Comparison of ENCODE assay signal across 7 cellular contexts in the genomic region with DNA sequence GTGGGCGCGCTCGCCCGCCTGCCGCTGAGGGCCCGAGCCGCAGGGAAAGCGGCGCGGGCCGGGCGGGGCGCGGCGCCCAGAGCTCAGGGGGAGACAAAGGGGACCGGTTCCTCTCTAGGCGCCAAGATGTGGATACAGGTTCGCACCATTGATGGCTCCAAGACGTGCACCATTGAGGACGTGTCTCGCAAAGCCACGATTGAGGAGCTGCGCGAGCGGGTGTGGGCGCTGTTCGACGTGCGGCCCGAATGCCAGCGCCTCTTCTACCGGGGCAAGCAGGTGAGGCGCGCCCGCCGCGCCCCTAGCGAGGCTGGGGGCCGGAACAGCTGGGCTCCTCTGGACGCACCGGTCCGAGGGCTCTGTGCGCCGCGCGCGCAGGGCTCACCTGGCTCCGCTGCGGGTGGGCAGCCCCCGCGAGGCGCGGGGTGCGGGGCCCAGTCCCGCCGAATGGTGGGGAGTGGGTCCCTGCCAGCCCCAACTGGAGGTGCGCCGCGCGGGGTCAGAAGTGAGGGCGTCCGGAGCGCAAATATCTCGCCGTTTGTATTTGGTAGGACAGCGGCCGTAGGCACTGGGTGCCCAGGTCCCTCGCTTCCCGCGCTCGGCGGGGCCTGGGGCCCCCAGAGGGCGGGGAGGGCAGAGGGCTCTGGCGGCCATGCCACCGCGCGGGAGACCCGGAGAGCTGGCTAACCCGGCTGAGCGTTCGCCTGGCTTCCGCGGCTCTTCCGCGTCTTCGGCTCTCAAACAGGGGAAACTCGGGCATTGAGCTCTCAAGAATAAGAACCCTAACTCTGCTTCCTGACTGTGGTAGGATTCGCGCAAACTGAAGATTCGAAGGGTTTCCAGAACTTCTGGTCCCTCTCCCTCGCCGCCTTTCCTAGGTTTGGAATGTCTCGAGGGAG. TPM values are rescaled to one million over a fixed set of nuclear protein-coding genes. Genes with fewer than 3 reads are reported as not detected.
A peak's percentile ranks its signal among the peaks of the same experiment; 100 is the strongest.
DNase-seq lines count a peak whose midpoint lies in the region; ATAC-seq and TF ChIP-seq lines count a peak whose summit lies in the region.

No MANE protein-coding gene starts in this region.

- ATAC-seq in GM18861 (IDR thresholded peaks at IDR 0.05; ENCODE audit: unreplicated experiment): peak; percentile 3
- ATAC-seq in HG02798 (IDR thresholded peaks at IDR 0.05; ENCODE audit: poor library complexity, unreplicated experiment): peak; percentile 12
- ATAC-seq in foreskin keratinocyte: peak; percentile 25

- H3K4me3 ChIP-seq in neutrophil (ENCODE audit: low read depth in 1 of 2, low read length in 1 of 2) (peak overlapping the region; percentile 88), uterus (peak overlapping the region; percentile 64 to 77)

- H3K4me1 ChIP-seq in foreskin keratinocyte: peaks cover 8% of the 10 kb centered on the region
- H3K4me1 ChIP-seq in neutrophil (ENCODE audit: control insufficient read depth in 1 of 2, insufficient read depth in 1 of 2, low read depth in 1 of 2, low read length in 1 of 2): peaks cover 43 to 44% of the 10 kb centered on the region in 2 experiments
- no peaks in the 10 kb centered on the region for H3K4me1 ChIP-seq in uterus

- no peak for TF ChIP-seq CTCF in foreskin keratinocyte (conservative IDR thresholded peaks at IDR 0.05)
- TF ChIP-seq CTCF in neutrophil (IDR thresholded peaks at IDR 0.05): no peak
- no peak for TF ChIP-seq CTCF in uterus (IDR thresholded peaks at IDR 0.05)

- no peak for TF ChIP-seq POLR2A in uterus (IDR thresholded peaks at IDR 0.05)

- H3K9me3 ChIP-seq in neutrophil (no peaks in the 10 kb centered on the region), uterus (no peaks in the 10 kb centered on the region)

- intact Hi-C loops in uterus (cut with DNase I; ENCODE audit: low total_unique reads): no loop called here

- peak overlapping the region; percentile 73 for H3K27ac ChIP-seq in foreskin keratinocyte
- H3K27ac ChIP-seq in neutrophil: peak overlapping the region; percentile 85
- H3K27ac ChIP-seq in uterus: peak overlapping the region; percentile 90 to 91

- H3K36me3 ChIP-seq in neutrophil: no peaks in the 10 kb centered on the region
- H3K36me3 ChIP-seq in uterus: no peaks in the 10 kb centered on the region

- peak; percentile 79 for DNase-seq in NCI-H748 (lab: John Stamatoyannopoulos, UW; ENCODE audit: unreplicated experiment)
- DNase-seq in activated T-helper 1 cell treated with anti-CD3 and anti-CD28 coated beads, Interleukin-2, amount 50 U/mL, for 16 hours (ENCODE audit: low read depth in 1 of 2, low spot score in 1 of 2): peak; percentile 13 to 25
- DNase-seq in foreskin keratinocyte: no peak
- DNase-seq in uterus: peak in 1 of 2 donors; percentile 31

- H3K27me3 ChIP-seq in foreskin keratinocyte: no peaks in the 10 kb centered on the region
- no peaks in the 10 kb centered on the region for H3K27me3 ChIP-seq in neutrophil
- no peaks in the 10 kb centered on the region for H3K27me3 ChIP-seq in uterus

RNA-seq across cellular contexts. Expression of gene UHRF2, which starts 0.6 kb away (rescaled TPM):
- total RNA-seq in foreskin keratinocyte: 54.3 and 63.2 TPM in 2 replicates
- polyA plus RNA-seq in foreskin keratinocyte: 20.4 and 22.0 TPM in 2 replicates
- 100 to 1,000 TPM in 1 of 4 donors, 10 to 100 TPM in 3; 40.7 to 107 (median 63.1) TPM for total RNA-seq in uterus

Comparison
In these comparisons a context has a peak if more than half of its experiments do, and no peak if none do; other contexts are left out.
1. DNase-seq: peak in NCI-H748 (single experiment) and activated T-helper 1 cell treated with anti-CD3 and anti-CD28 coated beads, Interleukin-2, amount 50 U/mL, for 16 hours (2 of 2); none in foreskin keratinocyte (0 of 2).
2. Peak in every context shown above with its lines, with median percentiles within 50 percentile points of each other: ATAC-seq and H3K27ac ChIP-seq.